In the genomic region with DNA sequence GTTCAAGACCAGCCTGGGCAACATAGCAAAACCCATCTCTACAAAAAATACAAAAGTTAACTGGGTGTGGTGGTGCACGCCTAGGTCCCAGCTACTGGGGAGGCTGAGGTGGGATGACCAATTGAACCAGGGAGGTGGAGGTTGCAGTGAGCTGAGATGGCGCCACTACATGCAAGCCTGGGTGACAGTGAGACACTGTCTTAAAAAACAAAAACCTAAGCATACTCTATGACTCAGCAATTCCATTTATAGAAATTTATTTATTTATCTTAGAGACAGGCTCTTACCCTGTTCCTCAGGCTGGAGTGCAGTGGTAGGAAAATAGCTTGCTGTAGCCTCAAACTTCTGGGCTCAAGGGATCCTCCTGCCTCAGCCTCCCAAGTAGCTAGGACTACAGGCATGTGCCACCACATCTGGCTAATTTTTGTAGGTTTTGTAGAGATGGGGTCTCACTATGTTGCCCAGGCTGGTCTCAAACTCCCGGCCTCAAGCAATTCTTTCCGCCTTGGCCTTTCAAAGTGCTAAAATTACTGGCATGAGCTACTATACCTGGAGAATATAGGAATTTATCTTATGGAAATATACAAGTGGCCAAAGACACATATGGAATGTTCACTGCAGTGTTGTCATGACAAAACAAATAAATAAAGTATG, we compare ENCODE assay signal across 20 cellular contexts. TPM values are rescaled to one million over a fixed set of nuclear protein-coding genes. Genes with fewer than 3 reads are reported as not detected.
DNase-seq lines count a peak whose midpoint lies in the region; ATAC-seq, FAIRE-seq and TF ChIP-seq lines count a peak whose summit lies in the region.
"Had no signal": no experiment of that assay in that cellular context is flagged by ENCODE, and none has a peak within 500 bp of the region (broad histone marks: within the 10 kb centered on the region; RNA-seq: fewer than 3 reads in every experiment).

No MANE protein-coding gene starts in this region.

- no peak overlapping the region for H4K91ac ChIP-seq in mesenchymal stem cell (ENCODE audit: low read length)

- H2AFZ ChIP-seq in ACC112 (ENCODE audit: low read length, unreplicated experiment) (no peak overlapping the region), mesenchymal stem cell (ENCODE audit: low read depth, low read length) (no peak overlapping the region)

- peak overlapping the region; percentile 72 for H3K27ac Mint-ChIP-seq in HFFc6
- H3K27ac Mint-ChIP-seq: activated CD8-positive, alpha-beta T cell treated with anti-CD3 and anti-CD28 coated beads for 36 hours had no signal

- H3K4me1 ChIP-seq in ACC112 (ENCODE audit: control insufficient read depth, insufficient read depth, low read length, unreplicated experiment): peaks cover 13% of the 10 kb centered on the region
- H3K4me1 ChIP-seq in mesenchymal stem cell (ENCODE audit: control insufficient read depth, insufficient read depth, low read depth, low read length): peaks cover 4% of the 10 kb centered on the region
- H3K4me1 ChIP-seq: colonic mucosa, pancreas had no signal

- H2AK5ac ChIP-seq in mesenchymal stem cell (ENCODE audit: low read length, severe bottlenecking): no peak overlapping the region

- no peak overlapping the region for H4K8ac ChIP-seq in mesenchymal stem cell (ENCODE audit: low read length)

- H3K79me2 ChIP-seq in ACC112 (ENCODE audit: control insufficient read depth, insufficient read depth, low read length, unreplicated experiment): no peaks in the 10 kb centered on the region

- no peak overlapping the region for H2BK120ac ChIP-seq in mesenchymal stem cell (ENCODE audit: low read depth, low read length)

- H3K18ac ChIP-seq in mesenchymal stem cell (ENCODE audit: low read depth in 1 of 2, low read length in 2 of 2): peak overlapping the region; percentile 33 to 38

- no peak overlapping the region for H3K23ac ChIP-seq in mesenchymal stem cell (ENCODE audit: low read length in 2 of 2)

- peaks cover 4% of the 10 kb centered on the region; the same call in 1 of the 2 replicates for H3K27me3 ChIP-seq in ACC112 (ENCODE audit: insufficient read depth, low read length)
- no peaks in the 10 kb centered on the region for H3K27me3 ChIP-seq in bronchial epithelial cell (ENCODE audit: control insufficient read depth, insufficient read depth, low read length)
- H3K27me3 ChIP-seq in mesenchymal stem cell (ENCODE audit: control insufficient read depth in 1 of 2, insufficient read depth in 1 of 2, low read length in 2 of 2): peaks cover 0 to 10% of the 10 kb centered on the region in 2 experiments
- H3K27me3 ChIP-seq: colonic mucosa, pancreas had no signal

- H3K27ac ChIP-seq in ACC112 (ENCODE audit: low read depth, low read length) (peak overlapping the region; percentile 12; the same call in 1 of the 2 replicates), mesenchymal stem cell (ENCODE audit: low read length, poor library complexity, severe bottlenecking) (no peak overlapping the region)
- H3K27ac ChIP-seq: colonic mucosa, epithelial cell of prostate, pancreas, VCaP had no signal

- peaks cover 23% of the 10 kb centered on the region for H3K4me1 Mint-ChIP-seq in HFFc6 (ENCODE audit: low read depth)

- H2BK15ac ChIP-seq in mesenchymal stem cell (ENCODE audit: low read depth, poor library complexity, severe bottlenecking): no peak overlapping the region

- no peak overlapping the region for H2BK5ac ChIP-seq in mesenchymal stem cell (ENCODE audit: low read depth, low read length, poor library complexity, severe bottlenecking)

- no CpG with 5 or more reads among the region's 4 CpGs for WGBS in mesenchymal stem cell

- TF ChIP-seq CTCF in HFFc6 (IDR thresholded peaks at IDR 0.05) (no peak), bronchial epithelial cell (IDR thresholded peaks at IDR 0.05; ENCODE audit: insufficient read depth, low read length, severe bottlenecking) (no peak)

- H3K4me3 ChIP-seq in ACC112 (ENCODE audit: low read depth, low read length) (no peak overlapping the region), bronchial epithelial cell (ENCODE audit: low read depth, low read length) (no peak overlapping the region), mesenchymal stem cell (ENCODE audit: insufficient read depth in 1 of 2, low read depth in 1 of 2, low read length in 2 of 2) (no peak overlapping the region)
- H3K4me3 ChIP-seq: colonic mucosa, mucosa of descending colon, pancreas had no signal

- no peak overlapping the region for H3K4ac ChIP-seq in mesenchymal stem cell (ENCODE audit: low read depth in 1 of 2, low read length in 2 of 2)

- no peak for FAIRE-seq in bronchial epithelial cell (lab: Jason Lieb, UNC)
- FAIRE-seq: HTR-8/SVneo, pancreas had no signal

- peaks cover 16% of the 10 kb centered on the region for H3K27me3 Mint-ChIP-seq in HFFc6 (ENCODE audit: insufficient read depth)

- peaks cover 5% of the 10 kb centered on the region; the same call in 1 of the 2 replicates for H3K9me3 Mint-ChIP-seq in HFFc6

- no peak overlapping the region for H2BK12ac ChIP-seq in mesenchymal stem cell (ENCODE audit: low read length in 2 of 2)

- peaks cover 3% of the 10 kb centered on the region for H3K9me3 ChIP-seq in mesenchymal stem cell (ENCODE audit: control insufficient read depth, low read length)
- H3K9me3 ChIP-seq: colonic mucosa, mucosa of descending colon, pancreas had no signal

- no peaks in the 10 kb centered on the region for H3K79me1 ChIP-seq in mesenchymal stem cell (replicated peaks; ENCODE audit: low read length, poor library complexity, severe bottlenecking)

- peak overlapping the region; percentile 2; the same call in 1 of the 2 replicates for H3K4me3 Mint-ChIP-seq in HFFc6
- H3K4me3 Mint-ChIP-seq: activated CD8-positive, alpha-beta T cell treated with anti-CD3 and anti-CD28 coated beads for 36 hours had no signal

- ATAC-seq in HG03025 (IDR thresholded peaks at IDR 0.05; ENCODE audit: low FRiP score, unreplicated experiment) (no peak), HG02885 (IDR thresholded peaks at IDR 0.05; ENCODE audit: poor library complexity, unreplicated experiment) (no peak), GM18870 (IDR thresholded peaks at IDR 0.05; ENCODE audit: unreplicated experiment) (no peak)
- ATAC-seq: activated CD8-positive, alpha-beta T cell treated with anti-CD3 and anti-CD28 coated beads for 36 hours had no signal

- H3K36me3 Mint-ChIP-seq in HFFc6 (ENCODE audit: low read depth): peaks cover 12% of the 10 kb centered on the region

- no peak overlapping the region for H3K4me2 ChIP-seq in mesenchymal stem cell (ENCODE audit: low read length, poor library complexity, severe bottlenecking)

- peaks cover 4% of the 10 kb centered on the region for H3K36me3 ChIP-seq in ACC112 (ENCODE audit: insufficient read depth, low read length)
- no peaks in the 10 kb centered on the region for H3K36me3 ChIP-seq in bronchial epithelial cell (ENCODE audit: control insufficient read depth, insufficient read depth, low read length)
- peaks cover 1 to 20% of the 10 kb centered on the region in 2 experiments for H3K36me3 ChIP-seq in mesenchymal stem cell (ENCODE audit: control insufficient read depth in 1 of 2, insufficient read depth in 2 of 2, low read depth in 1 of 2, low read length in 2 of 2)
- H3K36me3 ChIP-seq: colonic mucosa, pancreas had no signal

- DNase-seq in HFFc6 (peak; percentile 42), bronchial epithelial cell (ENCODE audit: low read depth) (peak; percentile 29), mesenchymal stem cell (peak; percentile 71), midbrain (lab: John Stamatoyannopoulos, UW) (no peak)
- DNase-seq: activated CD8-positive, alpha-beta T cell treated with anti-CD3 and anti-CD28 coated beads for 36 hours; amniotic stem cell; colonic mucosa; left cardiac atrium; NCI-H526 treated with DMSO at 0.1 percent for 48 hours; pancreas; stimulated activated naive CD4-positive, alpha-beta T cell treated with Interleukin-2 at 50 U/mL for 16 hours; SW 1271 had no signal

- no peak overlapping the region for H3K14ac ChIP-seq in mesenchymal stem cell (ENCODE audit: low read length in 2 of 2)

- H3K9ac ChIP-seq in mesenchymal stem cell (ENCODE audit: low read length): peak overlapping the region; percentile 63

RNA-seq across cellular contexts. Expression of a gene that starts 43.3 kb away (rescaled TPM):
- 10 to 100 TPM; 24.4 to 37.5 (median 25.0) TPM for total RNA-seq in HFFc6 (2021; fragmentation: NEBNext Ultra II Directional; extraction: Animal tissue kit (Norgen Biotek cat#: 25700))
- 3.1 and 3.7 TPM in 2 replicates for total RNA-seq in bronchial epithelial cell
- polyA plus RNA-seq in mesenchymal stem cell (2013, experiment 1 of 2): 23.5 TPM
- 22.0 TPM for polyA plus RNA-seq in mesenchymal stem cell (2013, experiment 2 of 2)

RNA-seq across cellular contexts. Expression of a gene that starts 43.5 kb away (rescaled TPM):
- 100 to 1,000 TPM; 471 to 545 (median 497) TPM for total RNA-seq in HFFc6 (2021; fragmentation: NEBNext Ultra II Directional; extraction: Animal tissue kit (Norgen Biotek cat#: 25700))
- 570 and 818 TPM in 2 replicates for total RNA-seq in bronchial epithelial cell
- 439 TPM for polyA plus RNA-seq in mesenchymal stem cell (2013, experiment 1 of 2)
- 459 TPM for polyA plus RNA-seq in mesenchymal stem cell (2013, experiment 2 of 2)

RNA-seq across cellular contexts. Expression of a gene that starts 58.0 kb away (rescaled TPM):
- total RNA-seq in HFFc6 (2021; fragmentation: NEBNext Ultra II Directional; extraction: Animal tissue kit (Norgen Biotek cat#: 25700)): 1 to 10 TPM; 1.5 to 2.9 (median 2.0) TPM
- total RNA-seq in bronchial epithelial cell: 6.8 and 7.4 TPM in 2 replicates
- 4.1 TPM for polyA plus RNA-seq in mesenchymal stem cell (2013, experiment 1 of 2)
- 4.4 TPM for polyA plus RNA-seq in mesenchymal stem cell (2013, experiment 2 of 2)
